ENCODE assay signal across 22 cellular contexts in genomic region chr5:87097664-87098063, GRCh38.
"Had no signal": no experiment of that assay in that cellular context is flagged by ENCODE, and none has a peak within 500 bp of the region (broad histone marks: within the 10 kb centered on the region; RNA-seq: fewer than 3 reads in every experiment).

No MANE protein-coding gene starts in this region.

- H3K9me3 Mint-ChIP-seq: naive thymus-derived CD8-positive, alpha-beta T cell; stimulated activated naive CD8-positive, alpha-beta T cell treated with anti-CD3 and anti-CD28 coated beads, Interleukin-15, amount 100 ng/mL, for 72 hours had no signal

- H3K4me1 ChIP-seq: gastrocnemius medialis, heart right ventricle, psoas muscle, right lobe of liver, testis, upper lobe of right lung, vagina had no signal

- H3K36me3 Mint-ChIP-seq: naive thymus-derived CD8-positive, alpha-beta T cell had no signal

- H3K27ac ChIP-seq: dorsolateral prefrontal cortex, gastrocnemius medialis, heart right ventricle, psoas muscle, right lobe of liver, testis, tibial nerve, upper lobe of right lung, vagina had no signal

- H3K36me3 ChIP-seq: gastrocnemius medialis, heart right ventricle, right lobe of liver, tibial nerve, upper lobe of right lung, vagina had no signal

- H3K4me3 Mint-ChIP-seq: naive thymus-derived CD8-positive, alpha-beta T cell; stimulated activated naive B cell treated with anti-CD40 and anti-IgM and Interleukin-4, amounts not matched to agents 10 μg/mL and 1 μg/mL and 100 μg/mL, for 72 hours; stimulated activated naive CD8-positive, alpha-beta T cell treated with anti-CD3 and anti-CD28 coated beads, Interleukin-15, amount 100 ng/mL, for 72 hours had no signal

- ATAC-seq: esophagus mucosa; gastrocnemius medialis; heart right ventricle; left lobe of liver; mucosa of descending colon; naive thymus-derived CD8-positive, alpha-beta T cell; psoas muscle; right lobe of liver; stimulated activated naive B cell treated with anti-CD40 and anti-IgM and Interleukin-4, amounts not matched to agents 10 μg/mL and 1 μg/mL and 100 μg/mL, for 72 hours; stimulated activated naive CD8-positive, alpha-beta T cell treated with anti-CD3 and anti-CD28 coated beads, Interleukin-15, amount 100 ng/mL, for 72 hours; upper lobe of right lung had no signal

- H3K4me3 ChIP-seq: dorsolateral prefrontal cortex, gastrocnemius medialis, heart right ventricle, mucosa of descending colon, psoas muscle, right lobe of liver, testis, tibial nerve, upper lobe of right lung, vagina had no signal

- H3K27me3 Mint-ChIP-seq: naive thymus-derived CD8-positive, alpha-beta T cell; stimulated activated naive B cell treated with anti-CD40 and anti-IgM and Interleukin-4, amounts not matched to agents 10 μg/mL and 1 μg/mL and 100 μg/mL, for 72 hours; stimulated activated naive CD8-positive, alpha-beta T cell treated with anti-CD3 and anti-CD28 coated beads, Interleukin-15, amount 100 ng/mL, for 72 hours had no signal

- H3K9me3 ChIP-seq: gastrocnemius medialis, heart right ventricle, mucosa of descending colon, psoas muscle, right lobe of liver, testis, tibial nerve, upper lobe of right lung, vagina had no signal

- H3K27me3 ChIP-seq: dorsolateral prefrontal cortex, gastrocnemius medialis, heart right ventricle, right lobe of liver, testis, tibial nerve, upper lobe of right lung, vagina had no signal

- DNase-seq: cortex of kidney; dorsolateral prefrontal cortex; effector CD8-positive, alpha-beta T cell; gastrocnemius medialis; heart right ventricle; hypothalamus; mammary epithelial cell; mucosa of descending colon; naive thymus-derived CD8-positive, alpha-beta T cell; psoas muscle; retina; right lobe of liver; stimulated activated CD4-positive, alpha-beta T cell treated with anti-CD3 and anti-CD28 coated beads, Interleukin-4, amount 100 ng/mL, for 1 hour; stimulated activated CD8-positive, alpha-beta memory T cell treated with anti-CD3 and anti-CD28 coated beads, Interleukin-4, amount 100 ng/mL, for 48 hours; stimulated activated naive B cell treated with anti-CD40 and anti-IgM and Interleukin-4, amounts not matched to agents 10 μg/mL and 1 μg/mL and 100 μg/mL, for 72 hours; stimulated activated naive CD8-positive, alpha-beta T cell treated with anti-CD3 and anti-CD28 coated beads, Interleukin-15, amount 100 ng/mL, for 72 hours; testis; upper lobe of right lung had no signal

- H3K27ac Mint-ChIP-seq: stimulated activated naive CD8-positive, alpha-beta T cell treated with anti-CD3 and anti-CD28 coated beads, Interleukin-15, amount 100 ng/mL, for 72 hours had no signal
